9 cellular contexts compared by ENCODE assay signal in the genomic region with DNA sequence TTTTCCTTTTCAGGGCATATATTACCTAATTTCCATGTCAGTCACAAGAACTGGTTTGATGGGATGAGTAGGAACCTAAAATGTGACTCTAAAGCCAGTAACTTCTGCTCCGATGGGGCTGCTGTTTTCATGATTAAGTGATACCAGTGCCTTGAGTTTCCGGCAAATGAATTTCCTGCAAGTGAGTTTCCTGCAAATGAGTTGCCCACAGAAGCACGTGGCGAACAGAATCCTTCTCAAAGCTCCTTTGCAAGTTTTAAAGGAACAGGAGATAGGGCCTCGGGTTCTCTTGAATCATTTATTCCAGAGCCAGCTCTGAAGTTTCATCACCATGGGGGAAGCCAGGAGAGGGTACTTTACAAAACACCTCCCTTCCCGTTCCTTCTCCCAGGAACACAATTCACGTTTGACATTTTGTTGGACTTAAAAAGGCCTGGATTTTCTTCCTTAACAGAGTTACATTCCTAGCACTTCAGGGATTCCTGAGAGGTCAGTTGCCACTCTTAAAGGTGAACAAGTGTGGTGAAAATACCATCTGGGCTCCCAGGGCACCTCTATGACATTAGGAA. TPM values are rescaled to one million over a fixed set of nuclear protein-coding genes. Genes with fewer than 3 reads are reported as not detected.
DNase-seq lines count a peak whose midpoint lies in the region; ATAC-seq, FAIRE-seq and TF ChIP-seq lines count a peak whose summit lies in the region.
"Had no signal": no experiment of that assay in that cellular context is flagged by ENCODE, and none has a peak within 500 bp of the region (broad histone marks: within the 10 kb centered on the region; RNA-seq: fewer than 3 reads in every experiment).

No MANE protein-coding gene starts in this region.

- no peak overlapping the region for H4K8ac ChIP-seq in mesenchymal stem cell (ENCODE audit: low read length)

- H3K4me3 ChIP-seq in HepG2 (replicated peaks in 1 of 3; ENCODE audit: insufficient read depth in 1 of 3, low read depth in 2 of 3, low read length in 3 of 3) (peak overlapping the region; percentile 14 to 30 (median 29); a peak in 4 of 6 replicates), right lobe of liver (no peak overlapping the region), mesenchymal stem cell (ENCODE audit: insufficient read depth in 1 of 2, low read depth in 1 of 2, low read length in 2 of 2) (no peak overlapping the region), upper lobe of right lung (peak overlapping the region; percentile 15)

- H2BK12ac ChIP-seq in mesenchymal stem cell (ENCODE audit: low read length in 2 of 2), result no peak overlapping the region

- H2AK5ac ChIP-seq in mesenchymal stem cell (ENCODE audit: low read length, severe bottlenecking), result no peak overlapping the region

- H3K4ac ChIP-seq in mesenchymal stem cell (ENCODE audit: low read depth in 1 of 2, low read length in 2 of 2), result no peak overlapping the region

- H4K20me1 ChIP-seq in HepG2 (ENCODE audit: insufficient read depth, low read length), result peaks cover 17% of the 10 kb centered on the region

- in situ Hi-C loops in HepG2 (cut with HindIII; ENCODE audit: extremely low pct_ligation_motif_present, low pct_unique_long_range_greater_than_20kb), result loop anchor here (25.0 kb wide), 1 partner anchor 473 kb away; the partner anchor contains the start of gene IFT81

- POLR2A ChIA-PET in HepG2 (lab: Yijun Ruan, JAX), result interaction anchor here (1.0 to 1.7 kb wide), 2 partner anchors 10 to 19 kb away, joined by 4 to 9 read pairs; no protein-coding TSS in a partner anchor

- TF ChIP-seq CTCF in HepG2 (CRISPR knock-in tag; IDR thresholded peaks at IDR 0.05) (no peak), right lobe of liver (IDR thresholded peaks at IDR 0.05) (no peak), upper lobe of right lung (IDR thresholded peaks at IDR 0.05) (no peak)

- DNase-seq in HepG2 (ENCODE audit: low spot score) (no peak), right lobe of liver (no peak), astrocyte of the hippocampus (ENCODE audit: low read depth, low spot score) (peak; percentile 29), mesenchymal stem cell (peak; percentile 34), upper lobe of right lung (no peak), NAMALWA (ENCODE audit: low spot score) (no peak), HK-2 (ENCODE audit: unreplicated experiment) (no peak)
- no peak for DNase-seq in activated CD8-positive, alpha-beta memory T cell treated with anti-CD3 and anti-CD28 coated beads for 24 hours
- DNase-seq: Calu3 had no signal

- FAIRE-seq in HepG2 (lab: Jason Lieb, UNC), result peak; percentile 8

- H3K27ac ChIP-seq in HepG2 (ENCODE audit: extremely low read length, insufficient read depth, low read length) (no peak overlapping the region), right lobe of liver (peak overlapping the region in 1 of 3 donors; percentile 88), mesenchymal stem cell (ENCODE audit: low read length, poor library complexity, severe bottlenecking) (peak overlapping the region; percentile 27), upper lobe of right lung (peak overlapping the region; percentile 87)

- CTCF ChIA-PET in HepG2 (lab: Yijun Ruan, JAX; ENCODE audit: low intra/inter-chr PET ratio, low total read pairs), result no interaction called here

- TF ChIP-seq RAD21 in HepG2 (CRISPR knock-in tag; IDR thresholded peaks at IDR 0.05), result no peak

- no peaks in the 10 kb centered on the region for H3K9me3 ChIP-seq in HepG2 (ENCODE audit: low read length)
- no peaks in the 10 kb centered on the region for H3K9me3 ChIP-seq in right lobe of liver
- H3K9me3 ChIP-seq in mesenchymal stem cell (ENCODE audit: control insufficient read depth, low read length), result no peaks in the 10 kb centered on the region
- H3K9me3 ChIP-seq in upper lobe of right lung, result no peaks in the 10 kb centered on the region

- peak overlapping the region; percentile 20; the same call in 1 of the 2 replicates for H3K9ac ChIP-seq in HepG2 (ENCODE audit: insufficient read depth, low read depth, low read length)
- peak overlapping the region; percentile 28 for H3K9ac ChIP-seq in mesenchymal stem cell (ENCODE audit: low read length)

- BruUV-seq in HepG2 (replicated peaks; lab: Mats Ljungman, UMichigan), result no TSS peak

- 2% methylated on average over 7 of the region's 7 CpGs for WGBS in HepG2 (ENCODE audit: low lambda C conversion rate)
- whole genome bisulfite sequencing in right lobe of liver (ENCODE audit: insufficient coverage, low coverage, low lambda C conversion rate, missing lambda C conversion rate), result 30% methylated on average over 7 of the region's 7 CpGs
- 56% methylated on average over 7 of the region's 7 CpGs for WGBS in mesenchymal stem cell

- no peak overlapping the region for H2BK5ac ChIP-seq in mesenchymal stem cell (ENCODE audit: low read depth, low read length, poor library complexity, severe bottlenecking)

- peaks cover 45% of the 10 kb centered on the region for H3K4me1 ChIP-seq in HepG2 (ENCODE audit: insufficient read depth, low read length)
- peaks cover 0 to 40% (median 18%) of the 10 kb centered on the region in 4 donors for H3K4me1 ChIP-seq in right lobe of liver
- peaks cover 8% of the 10 kb centered on the region for H3K4me1 ChIP-seq in mesenchymal stem cell (ENCODE audit: control insufficient read depth, insufficient read depth, low read depth, low read length)
- peaks cover 37% of the 10 kb centered on the region for H3K4me1 ChIP-seq in upper lobe of right lung

- H2AFZ ChIP-seq in HepG2 (ENCODE audit: low read length) (peak overlapping the region; percentile 62), mesenchymal stem cell (ENCODE audit: low read depth, low read length) (no peak overlapping the region)

- intact Hi-C loops in HepG2 (cut with micrococcal nuclease; ENCODE audit: unreplicated experiment), result no loop called here
- intact Hi-C loops in right lobe of liver (cut with DNase I), result no loop called here
- intact Hi-C loops in upper lobe of right lung (cut with DNase I), result no loop called here

- H3K27me3 ChIP-seq in HepG2 (ENCODE audit: control insufficient read depth in 1 of 2, insufficient read depth in 2 of 2, low read length in 2 of 2), result no peaks in the 10 kb centered on the region; a peak in 1 of 5 replicates
- no peaks in the 10 kb centered on the region for H3K27me3 ChIP-seq in right lobe of liver
- no peaks in the 10 kb centered on the region for H3K27me3 ChIP-seq in mesenchymal stem cell (ENCODE audit: control insufficient read depth in 1 of 2, insufficient read depth in 1 of 2, low read length in 2 of 2)
- no peaks in the 10 kb centered on the region for H3K27me3 ChIP-seq in upper lobe of right lung

- no peak overlapping the region for H4K91ac ChIP-seq in mesenchymal stem cell (ENCODE audit: low read length)

- H2BK15ac ChIP-seq in mesenchymal stem cell (ENCODE audit: low read depth, poor library complexity, severe bottlenecking), result no peak overlapping the region

- no peak for TF ChIP-seq EP300 in HepG2 (IDR thresholded peaks at IDR 0.05; ENCODE audit: low read depth in 2 of 2, low read length in 2 of 2)
- TF ChIP-seq EP300 in HepG2 (CRISPR knock-in tag; IDR thresholded peaks at IDR 0.05; ENCODE audit: borderline replicate concordance), result no peak

- H3K14ac ChIP-seq in mesenchymal stem cell (ENCODE audit: low read length in 2 of 2), result no peak overlapping the region

- H3K23ac ChIP-seq in mesenchymal stem cell (ENCODE audit: low read length in 2 of 2), result no peak overlapping the region

- TF ChIP-seq POLR2A in HepG2 (IDR thresholded peaks at IDR 0.05; ENCODE audit: insufficient read depth in 1 of 2, low read depth in 2 of 2, low read length in 2 of 2), result no peak
- TF ChIP-seq POLR2A in right lobe of liver (IDR thresholded peaks at IDR 0.05), result no peak

- H3K4me2 ChIP-seq in HepG2 (ENCODE audit: low read depth, low read length) (peak overlapping the region; percentile 58), mesenchymal stem cell (ENCODE audit: low read length, poor library complexity, severe bottlenecking) (no peak overlapping the region)

- no peak overlapping the region for H3K18ac ChIP-seq in mesenchymal stem cell (ENCODE audit: low read depth in 1 of 2, low read length in 2 of 2)

- no peak overlapping the region for H2BK120ac ChIP-seq in mesenchymal stem cell (ENCODE audit: low read depth, low read length)

- H3K36me3 ChIP-seq in HepG2 (replicated peaks in 1 of 2; ENCODE audit: control insufficient read depth in 1 of 2, insufficient read depth in 2 of 2, low read length in 2 of 2) (no peaks in the 10 kb centered on the region), right lobe of liver (no peaks in the 10 kb centered on the region), mesenchymal stem cell (ENCODE audit: control insufficient read depth in 1 of 2, insufficient read depth in 2 of 2, low read depth in 1 of 2, low read length in 2 of 2) (no peaks in the 10 kb centered on the region), upper lobe of right lung (no peaks in the 10 kb centered on the region)

- H3K79me2 ChIP-seq in HepG2 (ENCODE audit: insufficient read depth, low read length), result peaks cover 27% of the 10 kb centered on the region

- H3K79me1 ChIP-seq in mesenchymal stem cell (replicated peaks; ENCODE audit: low read length, poor library complexity, severe bottlenecking), result no peaks in the 10 kb centered on the region

- ATAC-seq in HepG2, result no peak
- ATAC-seq in right lobe of liver, result no peak
- peak; percentile 23 for ATAC-seq in upper lobe of right lung

RNA-seq across cellular contexts. Expression of gene PPTC7, which starts 2.2 kb away (rescaled TPM):
- total RNA-seq in HepG2 (2016; rRNA removed; fragmentation: Illumina TruSeq; extraction: Trizol), result 4.8 and 8.5 TPM in 2 replicates
- total RNA-seq in HepG2 (2016; cell fraction: cytosol; rRNA removed; fragmentation: Illumina TruSeq; extraction: Trizol; ENCODE audit: low read depth), result 1.6 and 1.9 TPM in 2 replicates
- 4.2 and 8.0 TPM in 2 replicates for total RNA-seq in HepG2 (2016; cell fraction: insoluble cytoplasmic fraction; rRNA removed; fragmentation: Illumina TruSeq; extraction: Trizol)
- 6.4 and 7.5 TPM in 2 replicates for total RNA-seq in HepG2 (2016; cell fraction: membrane; rRNA removed; fragmentation: Illumina TruSeq; extraction: Trizol)
- 12.1 and 12.8 TPM in 2 replicates for total RNA-seq in HepG2 (2016; cell fraction: nucleus; rRNA removed; fragmentation: Illumina TruSeq; extraction: Trizol)
- polyA plus RNA-seq in HepG2 (2011; rRNA removed), result 10.6 and 12.3 TPM in 2 replicates
- polyA plus RNA-seq in HepG2 (2011; cell fraction: cytosol; rRNA removed), result 5.4 and 8.1 TPM in 2 replicates
- 6.7 and 6.8 TPM in 2 replicates for polyA plus RNA-seq in HepG2 (2011; cell fraction: nucleus; rRNA removed)
- 10.9 and 11.6 TPM in 2 replicates for polyA plus RNA-seq in HepG2 (2012)
- 0.76 and 0.94 TPM in 2 replicates for polyA plus RNA-seq in HepG2 (2016; cell fraction: cytosol; fragmentation: Illumina TruSeq; extraction: Trizol; ENCODE audit: low read depth)
- 18.5 and 19.8 TPM in 2 replicates for polyA plus RNA-seq in HepG2 (2016; cell fraction: insoluble cytoplasmic fraction; fragmentation: Illumina TruSeq; extraction: Trizol; ENCODE audit: low read depth)
- 5.2 and 6.2 TPM in 2 replicates for polyA plus RNA-seq in HepG2 (2016; cell fraction: membrane; fragmentation: Illumina TruSeq; extraction: Trizol; ENCODE audit: low read depth)
- polyA plus RNA-seq in HepG2 (2016; cell fraction: nucleus; fragmentation: Illumina TruSeq; extraction: Trizol; ENCODE audit: insufficient read depth, low read depth), result 20.2 and 21.2 TPM in 2 replicates
- 44.4 and 46.8 TPM in 2 replicates for polyA minus RNA-seq in HepG2 (2011; rRNA and poly(A)+ RNA removed; ENCODE audit: low replicate concordance)
- 10.9 and 11.6 TPM in 2 replicates for polyA minus RNA-seq in HepG2 (2011; cell fraction: cytosol; rRNA and poly(A)+ RNA removed)
- polyA minus RNA-seq in HepG2 (2011; cell fraction: nucleus; rRNA and poly(A)+ RNA removed), result 23.0 and 23.1 TPM in 2 replicates
- 10 to 100 TPM in 5 of 6 experiments, 1 to 10 TPM in 1; 6.3 to 15.0 (median 11.5) TPM for total RNA-seq in right lobe of liver
- polyA plus RNA-seq in mesenchymal stem cell (2013, experiment 1 of 2), result 14.0 TPM
- 14.8 TPM for polyA plus RNA-seq in mesenchymal stem cell (2013, experiment 2 of 2)
- 26.4 TPM for total RNA-seq in upper lobe of right lung

RNA-seq across cellular contexts. Expression of gene TCTN1, which starts 28.6 kb away (rescaled TPM):
- total RNA-seq in HepG2 (2016; rRNA removed; fragmentation: Illumina TruSeq; extraction: Trizol), result 8.9 and 16.0 TPM in 2 replicates
- 9.2 and 12.3 TPM in 2 replicates for total RNA-seq in HepG2 (2016; cell fraction: cytosol; rRNA removed; fragmentation: Illumina TruSeq; extraction: Trizol; ENCODE audit: low read depth)
- 6.9 and 17.5 TPM in 2 replicates for total RNA-seq in HepG2 (2016; cell fraction: insoluble cytoplasmic fraction; rRNA removed; fragmentation: Illumina TruSeq; extraction: Trizol)
- total RNA-seq in HepG2 (2016; cell fraction: membrane; rRNA removed; fragmentation: Illumina TruSeq; extraction: Trizol), result 15.4 and 17.4 TPM in 2 replicates
- 22.8 and 24.9 TPM in 2 replicates for total RNA-seq in HepG2 (2016; cell fraction: nucleus; rRNA removed; fragmentation: Illumina TruSeq; extraction: Trizol)
- 13.3 and 13.6 TPM in 2 replicates for polyA plus RNA-seq in HepG2 (2011; rRNA removed)
- 6.7 and 7.7 TPM in 2 replicates for polyA plus RNA-seq in HepG2 (2011; cell fraction: cytosol; rRNA removed)
- polyA plus RNA-seq in HepG2 (2011; cell fraction: nucleus; rRNA removed), result 23.4 and 26.4 TPM in 2 replicates
- 9.0 and 11.5 TPM in 2 replicates for polyA plus RNA-seq in HepG2 (2012)
- 9.0 and 13.4 TPM in 2 replicates for polyA plus RNA-seq in HepG2 (2016; cell fraction: cytosol; fragmentation: Illumina TruSeq; extraction: Trizol; ENCODE audit: low read depth)
- polyA plus RNA-seq in HepG2 (2016; cell fraction: insoluble cytoplasmic fraction; fragmentation: Illumina TruSeq; extraction: Trizol; ENCODE audit: low read depth), result 7.3 and 7.9 TPM in 2 replicates
- 14.0 and 14.1 TPM in 2 replicates for polyA plus RNA-seq in HepG2 (2016; cell fraction: membrane; fragmentation: Illumina TruSeq; extraction: Trizol; ENCODE audit: low read depth)
- polyA plus RNA-seq in HepG2 (2016; cell fraction: nucleus; fragmentation: Illumina TruSeq; extraction: Trizol; ENCODE audit: insufficient read depth, low read depth), result 38.7 and 42.7 TPM in 2 replicates
- 15.1 and 25.2 TPM in 2 replicates for polyA minus RNA-seq in HepG2 (2011; rRNA and poly(A)+ RNA removed; ENCODE audit: low replicate concordance)
- polyA minus RNA-seq in HepG2 (2011; cell fraction: cytosol; rRNA and poly(A)+ RNA removed), result 3.6 and 5.3 TPM in 2 replicates
- polyA minus RNA-seq in HepG2 (2011; cell fraction: nucleus; rRNA and poly(A)+ RNA removed), result 13.9 and 19.4 TPM in 2 replicates
- total RNA-seq in right lobe of liver, result 10 to 100 TPM in 4 of 6 experiments, 1 to 10 TPM in 2; 9.6 to 17.0 (median 10.8) TPM
- 58.1 TPM for polyA plus RNA-seq in mesenchymal stem cell (2013, experiment 1 of 2)
- polyA plus RNA-seq in mesenchymal stem cell (2013, experiment 2 of 2), result 60.5 TPM
- total RNA-seq in upper lobe of right lung, result 30.4 TPM

Comparison
In these comparisons a context has a peak if more than half of its experiments do, and no peak if none do; other contexts are left out.
1. H3K4me3 ChIP-seq: peak in HepG2 (3 of 3) and upper lobe of right lung (single experiment); none in right lobe of liver (0 of 3) and mesenchymal stem cell (0 of 2).
2. DNase-seq: peak in astrocyte of the hippocampus (single experiment) and mesenchymal stem cell (single experiment); none in HepG2 (single experiment), right lobe of liver (0 of 3), upper lobe of right lung (single experiment), NAMALWA (single experiment), activated CD8-positive, alpha-beta memory T cell treated with anti-CD3 and anti-CD28 coated beads for 24 hours (single experiment) and HK-2 (single experiment).